In genomic region chr7:119436882-119437281, GRCh38 we compare ENCODE assay signal across 26 cellular contexts.
A peak's percentile ranks its signal among the peaks of the same experiment; 100 is the strongest.
DNase-seq lines count a peak whose midpoint lies in the region; ATAC-seq, FAIRE-seq and TF ChIP-seq lines count a peak whose summit lies in the region.
"Had no signal": no experiment of that assay in that cellular context is flagged by ENCODE, and none has a peak within 500 bp of the region (broad histone marks: within the 10 kb centered on the region; RNA-seq: fewer than 3 reads in every experiment).

No MANE protein-coding gene starts in this region.

- H3K79me2 ChIP-seq in MM.1S (ENCODE audit: low read length): no peaks in the 10 kb centered on the region

- no peaks in the 10 kb centered on the region for H3K27me3 ChIP-seq in MM.1S (replicated peaks; ENCODE audit: insufficient read depth, low read length)
- H3K27me3 ChIP-seq in foreskin keratinocyte: no peaks in the 10 kb centered on the region
- H3K27me3 ChIP-seq: SJSA1 had no signal

- no peaks in the 10 kb centered on the region for H3K36me3 ChIP-seq in MM.1S (replicated peaks; ENCODE audit: insufficient read depth, low read length)
- H3K36me3 ChIP-seq: SJSA1 had no signal

- peak overlapping the region; percentile 25; the same call in 1 of the 2 replicates for H3K4me2 ChIP-seq in MM.1S (ENCODE audit: low read depth, low read length)
- H3K4me2 ChIP-seq: PC-9 had no signal

- no peaks in the 10 kb centered on the region for H4K20me1 ChIP-seq in MM.1S (ENCODE audit: insufficient read depth, low read length)

- DNase-seq in MM.1S (peak; percentile 58), foreskin keratinocyte (no peak), D341Med (ENCODE audit: low spot score) (no peak), hepatic stellate cell (ENCODE audit: low spot score) (no peak)
- DNase-seq: GOT3; HCEC 1CT; Kasumi-1; MV-4-11; NCI-H1105 treated with DMSO at 0.1 percent for 48 hours; NCI-H146; NCI-H2029; NCI-H446; NCI-H524 treated with DMSO at 0.1 percent for 48 hours; NCI-H774; NK-92 treated with Interleukin-12 subunit alpha and Interleukin-12 subunit beta, amount 100 ng/mL, for 24 hours; PC-9 had no signal

- ATAC-seq in GM18868 (IDR thresholded peaks at IDR 0.05; ENCODE audit: unreplicated experiment) (peak; percentile 43), HG03175 (IDR thresholded peaks at IDR 0.05; ENCODE audit: unreplicated experiment) (peak; percentile 55), foreskin keratinocyte (no peak), GM18511 (IDR thresholded peaks at IDR 0.05; ENCODE audit: unreplicated experiment) (no peak)
- ATAC-seq: K562, Right ventricle myocardium inferior had no signal

- no peaks in the 10 kb centered on the region for H3K9me3 ChIP-seq in MM.1S (replicated peaks; ENCODE audit: insufficient read depth, low read length)
- H3K9me3 ChIP-seq: SJSA1 had no signal

- FAIRE-seq in A204.1 (lab: Jason Lieb, UNC): peak; percentile 69
- FAIRE-seq: D721Med, HTR-8/SVneo, K562 had no signal

- H3K27ac ChIP-seq in MM.1S (ENCODE audit: low read length) (no peak overlapping the region), foreskin keratinocyte (no peak overlapping the region)
- H3K27ac ChIP-seq: 22Rv1, PC-9, SJSA1 had no signal

- H3K4me1 ChIP-seq in MM.1S (ENCODE audit: low read length) (no peaks in the 10 kb centered on the region; the same call in 1 of the 2 replicates), foreskin keratinocyte (no peaks in the 10 kb centered on the region)
- H3K4me1 ChIP-seq: SJSA1 had no signal

- no peak for TF ChIP-seq CTCF in MM.1S (IDR thresholded peaks at IDR 0.05; ENCODE audit: low read length)
- no peak for TF ChIP-seq CTCF in foreskin keratinocyte (conservative IDR thresholded peaks at IDR 0.05)

- H3K9me2 ChIP-seq in MM.1S (replicated peaks; ENCODE audit: insufficient read depth, low read length): no peaks in the 10 kb centered on the region

- no peaks in the 10 kb centered on the region for H3F3A ChIP-seq in MM.1S (ENCODE audit: insufficient read depth, low read length)

- H3K9ac ChIP-seq in MM.1S (ENCODE audit: low read length): no peak overlapping the region

- no peak overlapping the region for H2AFZ ChIP-seq in MM.1S (ENCODE audit: low read length)
- H2AFZ ChIP-seq: PC-9 had no signal

- no peak overlapping the region for H3K4me3 ChIP-seq in MM.1S (ENCODE audit: low read length)
- H3K4me3 ChIP-seq: K562, PC-9, SJSA1 had no signal

Comparison
In these comparisons a context has a peak if more than half of its experiments do, and no peak if none do; other contexts are left out.
1. ATAC-seq: peak in GM18868 (single experiment) and HG03175 (single experiment); none in foreskin keratinocyte (single experiment) and GM18511 (single experiment).